16 cellular contexts compared by ENCODE assay signal in genomic region chr16:73171380-73171779, GRCh38.
DNase-seq lines count a peak whose midpoint lies in the region; ATAC-seq, FAIRE-seq and TF ChIP-seq lines count a peak whose summit lies in the region.
"Had no signal": no experiment of that assay in that cellular context is flagged by ENCODE, and none has a peak within 500 bp of the region (broad histone marks: within the 10 kb centered on the region; RNA-seq: fewer than 3 reads in every experiment).

No MANE protein-coding gene starts in this region.

- H3K4me1 Mint-ChIP-seq in type B pancreatic cell (ENCODE audit: unreplicated experiment), result peaks cover 63% of the 10 kb centered on the region
- peaks cover 4% of the 10 kb centered on the region for H3K4me1 Mint-ChIP-seq in Caco-2 (ENCODE audit: low read depth, unreplicated experiment)

- DNase-seq in heart right ventricle (no peak), left cardiac atrium (no peak), NCI-H526 treated with DMSO at 0.1 percent for 48 hours (lab: John Stamatoyannopoulos, UW) (peak; percentile 62), foreskin keratinocyte (peak; percentile 10 to 17), type B pancreatic cell (ENCODE audit: extremely low spot score, unreplicated experiment) (no peak), Caco-2 (no peak), GM19239 (ENCODE audit: insufficient read length, low spot score) (no peak)
- DNase-seq in effector memory CD4-positive, alpha-beta T cell, result no peak
- DNase-seq: activated CD8-positive, alpha-beta T cell treated with anti-CD3 and anti-CD28 coated beads for 36 hours; activated effector memory CD4-positive, alpha-beta T cell treated with anti-CD3 and anti-CD28 coated beads, Interleukin-2, amount 50 U/mL, for 16 hours; effector CD4-positive, alpha-beta T cell; Kasumi-1; stimulated activated CD4-positive, alpha-beta T cell treated with anti-CD3 and anti-CD28 coated beads, Interleukin-2, amount 100 ng/mL, for 24 hours; stimulated activated CD8-positive, alpha-beta memory T cell treated with anti-CD3 and anti-CD28 coated beads, Interleukin-4, amount 100 ng/mL, for 48 hours had no signal

- intact Hi-C loops in heart right ventricle (cut with DNase I) (loop anchor here in 9 of 10 donors (5.0 to 10.0 kb wide), 6 partner anchors 104 to 1317 kb away; no protein-coding TSS in a partner anchor), left cardiac atrium (cut with DNase I) (loop anchor here in 1 of 2 donors (10.0 kb wide), 1 partner anchor 107 kb away; no protein-coding TSS in a partner anchor), Caco-2 (cut with micrococcal nuclease; ENCODE audit: unreplicated experiment) (loop anchor here (5.0 kb wide), 2 partner anchors 99 to 114 kb away; no protein-coding TSS in a partner anchor)

- H3K27me3 Mint-ChIP-seq in type B pancreatic cell (peaks cover 19% of the 10 kb centered on the region), Caco-2 (ENCODE audit: insufficient read depth, unreplicated experiment) (peaks cover 5% of the 10 kb centered on the region)
- H3K27me3 Mint-ChIP-seq: activated CD8-positive, alpha-beta T cell treated with anti-CD3 and anti-CD28 coated beads for 36 hours had no signal

- H3K4me1 ChIP-seq in heart right ventricle (peaks cover 0 to 49% (median 16%) of the 10 kb centered on the region in 9 donors), foreskin keratinocyte (no peaks in the 10 kb centered on the region), Caco-2 (0 out of 2 replicates have a peak, but pooled peaks cover 7% of the 10 kb centered on the region)
- no peaks in the 10 kb centered on the region for H3K4me1 ChIP-seq in effector memory CD4-positive, alpha-beta T cell (ENCODE audit: control insufficient read depth, insufficient read depth, low read length, poor library complexity, severe bottlenecking)

- no peaks in the 10 kb centered on the region for H3K36me3 ChIP-seq in heart right ventricle
- no peaks in the 10 kb centered on the region for H3K36me3 ChIP-seq in effector memory CD4-positive, alpha-beta T cell (ENCODE audit: control insufficient read depth, insufficient read depth, low read length)
- no peaks in the 10 kb centered on the region for H3K36me3 ChIP-seq in Caco-2 (ENCODE audit: control insufficient read depth, insufficient read depth, low read length)
- H3K36me3 ChIP-seq: breast epithelium, thyroid gland had no signal

- POLR2A ChIA-PET in Caco-2 (lab: Charles Lee), result no interaction called here

- H3K36me3 Mint-ChIP-seq in type B pancreatic cell (no peaks in the 10 kb centered on the region), Caco-2 (ENCODE audit: insufficient read depth, unreplicated experiment) (no peaks in the 10 kb centered on the region)

- H3K27me3 ChIP-seq in heart right ventricle, result no peaks in the 10 kb centered on the region
- H3K27me3 ChIP-seq in foreskin keratinocyte, result peaks cover 13% of the 10 kb centered on the region
- H3K27me3 ChIP-seq in effector memory CD4-positive, alpha-beta T cell (replicated peaks; ENCODE audit: control insufficient read depth, insufficient read depth, low read length, poor library complexity, severe bottlenecking), result no peaks in the 10 kb centered on the region
- no peaks in the 10 kb centered on the region for H3K27me3 ChIP-seq in Caco-2 (replicated peaks; ENCODE audit: control insufficient read depth, insufficient read depth, low read length)
- H3K27me3 ChIP-seq: breast epithelium, thyroid gland had no signal

- TF ChIP-seq CTCF in heart right ventricle (IDR thresholded peaks at IDR 0.05) (no peak), foreskin keratinocyte (conservative IDR thresholded peaks at IDR 0.05) (no peak), type B pancreatic cell (conservative IDR thresholded peaks at IDR 0.05) (no peak), Caco-2 (IDR thresholded peaks at IDR 0.05; ENCODE audit: insufficient read depth in 1 of 2, low read depth in 1 of 2, low read length in 1 of 2, severe bottlenecking in 1 of 2, unreplicated experiment in 1 of 2) (no peak)

- no peak overlapping the region for H3K4me3 ChIP-seq in heart right ventricle
- H3K4me3 ChIP-seq in effector memory CD4-positive, alpha-beta T cell (ENCODE audit: insufficient read depth, low read depth, low read length, poor library complexity, severe bottlenecking), result no peak overlapping the region
- H3K4me3 ChIP-seq in Caco-2 (ENCODE audit: low read depth, low read length), result no peak overlapping the region
- H3K4me3 ChIP-seq: breast epithelium, thyroid gland had no signal

- 68 to 76% methylated on average over 9 of the region's 9 CpGs for WGBS in heart right ventricle, 2 donors

- FAIRE-seq in GM19239 (lab: Jason Lieb, UNC), result no peak

- ATAC-seq in heart right ventricle (no peak), left cardiac atrium (no peak), foreskin keratinocyte (peak; percentile 59)
- ATAC-seq: activated CD8-positive, alpha-beta T cell treated with anti-CD3 and anti-CD28 coated beads for 36 hours had no signal

- H3K9me3 Mint-ChIP-seq in type B pancreatic cell, result peaks cover under 1% of the 10 kb centered on the region
- peaks cover 5% of the 10 kb centered on the region for H3K9me3 Mint-ChIP-seq in Caco-2 (ENCODE audit: unreplicated experiment)
- H3K9me3 Mint-ChIP-seq: activated CD8-positive, alpha-beta T cell treated with anti-CD3 and anti-CD28 coated beads for 36 hours had no signal

- CTCF ChIA-PET in Caco-2 (lab: Charles Lee), result no interaction called here

- H3K4me3 Mint-ChIP-seq in type B pancreatic cell, result peak overlapping the region; percentile 77
- no peak overlapping the region for H3K4me3 Mint-ChIP-seq in Caco-2 (ENCODE audit: unreplicated experiment)
- H3K4me3 Mint-ChIP-seq: activated CD8-positive, alpha-beta T cell treated with anti-CD3 and anti-CD28 coated beads for 36 hours had no signal

- H3K27ac Mint-ChIP-seq in type B pancreatic cell, result peak overlapping the region; percentile 16
- no peak overlapping the region for H3K27ac Mint-ChIP-seq in Caco-2 (ENCODE audit: unreplicated experiment)
- H3K27ac Mint-ChIP-seq: activated CD8-positive, alpha-beta T cell treated with anti-CD3 and anti-CD28 coated beads for 36 hours had no signal

- peak overlapping the region in 7 of 10 donors; percentile 52 to 86 (median 78) for H3K27ac ChIP-seq in heart right ventricle
- no peak overlapping the region for H3K27ac ChIP-seq in foreskin keratinocyte
- H3K27ac ChIP-seq in effector memory CD4-positive, alpha-beta T cell (ENCODE audit: insufficient read depth, low read length, poor library complexity, severe bottlenecking), result no peak overlapping the region

- BruUV-seq in Caco-2 (replicated peaks; lab: Mats Ljungman, UMichigan), result no TSS peak

- H3K9me3 ChIP-seq in heart right ventricle (no peaks in the 10 kb centered on the region), Caco-2 (no peaks in the 10 kb centered on the region)
- no peaks in the 10 kb centered on the region for H3K9me3 ChIP-seq in effector memory CD4-positive, alpha-beta T cell (ENCODE audit: control insufficient read depth, low read length)
- H3K9me3 ChIP-seq: breast epithelium, thyroid gland had no signal

Comparison
In these comparisons a context has a peak if more than half of its experiments do, and no peak if none do; other contexts are left out.
1. DNase-seq: peak in NCI-H526 treated with DMSO at 0.1 percent for 48 hours (single experiment) and foreskin keratinocyte (2 of 2); none in heart right ventricle (0 of 2), left cardiac atrium (single experiment), type B pancreatic cell (single experiment), effector memory CD4-positive, alpha-beta T cell (0 of 3), Caco-2 (0 of 2) and GM19239 (single experiment).
2. H3K27ac ChIP-seq: peak in heart right ventricle (7 of 10); none in foreskin keratinocyte (single experiment) and effector memory CD4-positive, alpha-beta T cell (single experiment).